ENCODE assay signal across 30 cellular contexts in genomic region chr3:195873281-195873887, GRCh38. TPM values are rescaled to one million over a fixed set of nuclear protein-coding genes. Genes with fewer than 3 reads are reported as not detected.
DNase-seq lines count a peak whose midpoint lies in the region; ATAC-seq and TF ChIP-seq lines count a peak whose summit lies in the region.
"Had no signal": no experiment of that assay in that cellular context is flagged by ENCODE, and none has a peak within 500 bp of the region (broad histone marks: within the 10 kb centered on the region; RNA-seq: fewer than 3 reads in every experiment).

No MANE protein-coding gene starts in this region.

- H3K9me3 Mint-ChIP-seq in natural killer cell treated with Interleukin-12 subunit alpha and Interleukin-12 subunit beta and Interleukin-15 and Interleukin-18, amount 100 ng/mL, for 72 hours = no peaks in the 10 kb centered on the region
- no peaks in the 10 kb centered on the region for H3K9me3 Mint-ChIP-seq in natural killer cell
- H3K9me3 Mint-ChIP-seq in activated naive CD4-positive, alpha-beta T cell treated with anti-CD3 and anti-CD28 coated beads for 36 hours = no peaks in the 10 kb centered on the region
- H3K9me3 Mint-ChIP-seq: activated B cell treated with CpG ODN at 0.5 μM for 24 hours; activated naive CD8-positive, alpha-beta T cell treated with anti-CD3 and anti-CD28 coated beads for 36 hours; central memory CD8-positive, alpha-beta T cell; immature natural killer cell; neural progenitor cell; stimulated activated naive B cell treated with anti-CD40 and anti-IgM and Interleukin-4, amounts not matched to agents 10 μg/mL and 1 μg/mL and 100 μg/mL, for 72 hours had no signal

- no peak overlapping the region for H3K4me3 Mint-ChIP-seq in natural killer cell treated with Interleukin-12 subunit alpha and Interleukin-12 subunit beta and Interleukin-15 and Interleukin-18, amount 100 ng/mL, for 72 hours
- no peak overlapping the region for H3K4me3 Mint-ChIP-seq in natural killer cell
- H3K4me3 Mint-ChIP-seq in activated naive CD4-positive, alpha-beta T cell treated with anti-CD3 and anti-CD28 coated beads for 36 hours = no peak overlapping the region
- H3K4me3 Mint-ChIP-seq: activated B cell treated with CpG ODN at 0.5 μM for 24 hours; activated naive CD8-positive, alpha-beta T cell treated with anti-CD3 and anti-CD28 coated beads for 36 hours; central memory CD8-positive, alpha-beta T cell; immature natural killer cell; neural progenitor cell; stimulated activated naive B cell treated with anti-CD40 and anti-IgM and Interleukin-4, amounts not matched to agents 10 μg/mL and 1 μg/mL and 100 μg/mL, for 72 hours had no signal

- H3K27me3 ChIP-seq in dorsolateral prefrontal cortex (no peaks in the 10 kb centered on the region), upper lobe of right lung (no peaks in the 10 kb centered on the region)
- H3K27me3 ChIP-seq: ascending aorta, BE2C, neural progenitor cell, SJSA1 had no signal

- no peak overlapping the region for H3K27ac Mint-ChIP-seq in natural killer cell treated with Interleukin-12 subunit alpha and Interleukin-12 subunit beta and Interleukin-15 and Interleukin-18, amount 100 ng/mL, for 72 hours
- H3K27ac Mint-ChIP-seq in natural killer cell = no peak overlapping the region
- no peak overlapping the region for H3K27ac Mint-ChIP-seq in activated naive CD4-positive, alpha-beta T cell treated with anti-CD3 and anti-CD28 coated beads for 36 hours
- H3K27ac Mint-ChIP-seq: activated B cell treated with CpG ODN at 0.5 μM for 24 hours; activated naive CD8-positive, alpha-beta T cell treated with anti-CD3 and anti-CD28 coated beads for 36 hours; immature natural killer cell; neural progenitor cell; stimulated activated naive B cell treated with anti-CD40 and anti-IgM and Interleukin-4, amounts not matched to agents 10 μg/mL and 1 μg/mL and 100 μg/mL, for 72 hours had no signal

- H3K9me3 ChIP-seq in upper lobe of right lung = no peaks in the 10 kb centered on the region
- H3K9me3 ChIP-seq: ascending aorta, BE2C, SJSA1 had no signal

- H3K36me3 ChIP-seq in upper lobe of right lung = peaks cover 15% of the 10 kb centered on the region
- H3K36me3 ChIP-seq: neural progenitor cell, SJSA1 had no signal

- no peaks in the 10 kb centered on the region for H3K36me3 Mint-ChIP-seq in natural killer cell treated with Interleukin-12 subunit alpha and Interleukin-12 subunit beta and Interleukin-15 and Interleukin-18, amount 100 ng/mL, for 72 hours
- no peaks in the 10 kb centered on the region for H3K36me3 Mint-ChIP-seq in natural killer cell
- H3K36me3 Mint-ChIP-seq in activated naive CD4-positive, alpha-beta T cell treated with anti-CD3 and anti-CD28 coated beads for 36 hours (ENCODE audit: low read depth) = no peaks in the 10 kb centered on the region
- H3K36me3 Mint-ChIP-seq: activated naive CD8-positive, alpha-beta T cell treated with anti-CD3 and anti-CD28 coated beads for 36 hours had no signal

- peak; percentile 54 for DNase-seq in natural killer cell treated with Interleukin-12 subunit alpha and Interleukin-12 subunit beta and Interleukin-15 and Interleukin-18, amount 100 ng/mL, for 72 hours (ENCODE audit: low spot score)
- DNase-seq in natural killer cell = no peak
- DNase-seq in dorsolateral prefrontal cortex = no peak
- peak; percentile 22 for DNase-seq in myocyte (ENCODE audit: low read depth)
- DNase-seq in upper lobe of right lung = peak; percentile 77
- DNase-seq in NCI-H2171 (lab: John Stamatoyannopoulos, UW) = no peak
- no peak for DNase-seq in activated CD8-positive, alpha-beta memory T cell treated with anti-CD3 and anti-CD28 coated beads, Interleukin-2, amount 50 U/mL, for 48 hours
- no peak for DNase-seq in activated naive CD4-positive, alpha-beta T cell treated with anti-CD3 and anti-CD28 coated beads for 36 hours
- DNase-seq: ACHN; activated B cell treated with CpG ODN at 0.5 μM for 24 hours; activated CD4-positive, alpha-beta T cell treated with anti-CD3 and anti-CD28 coated beads, Interleukin-2, amount 50 U/mL, for 4 hours; activated CD8-positive, alpha-beta memory T cell treated with anti-CD3 and anti-CD28 coated beads, Interleukin-2, amount 50 U/mL, for 4 hours; activated naive CD8-positive, alpha-beta T cell treated with anti-CD3 and anti-CD28 coated beads for 36 hours; BE2C; dermis blood vessel endothelial cell; hippocampal formation; immature natural killer cell; NCI-H1092 treated with DMSO at 0.1 percent for 48 hours; NCI-H187; NCI-H526; NK-92 treated with Interleukin-12 subunit alpha and Interleukin-12 subunit beta, amount 100 ng/mL, for 24 hours; stimulated activated CD4-positive, alpha-beta T cell treated with anti-CD3 and anti-CD28 coated beads, Interleukin-4, amount 100 ng/mL, for 24 hours; stimulated activated naive B cell treated with anti-CD40 and anti-IgM and Interleukin-4, amounts not matched to agents 10 μg/mL and 1 μg/mL and 100 μg/mL, for 72 hours; T-helper 1 cell had no signal

- TF ChIP-seq CTCF in natural killer cell (IDR thresholded peaks at IDR 0.05) (no peak), dorsolateral prefrontal cortex (IDR thresholded peaks at IDR 0.05 in 54 of 56, conservative IDR thresholded peaks at IDR 0.05 in 2 of 56; ENCODE audit: low read depth in 1 of 56, partially characterized antibody in 56 of 56) (no peak), upper lobe of right lung (IDR thresholded peaks at IDR 0.05) (no peak)

- peaks cover 0 to 3% of the 10 kb centered on the region in 2 donors for H3K4me1 Mint-ChIP-seq in natural killer cell treated with Interleukin-12 subunit alpha and Interleukin-12 subunit beta and Interleukin-15 and Interleukin-18, amount 100 ng/mL, for 72 hours (ENCODE audit: low read depth in 2 of 2)
- H3K4me1 Mint-ChIP-seq in natural killer cell = peaks cover 0 to 12% of the 10 kb centered on the region in 2 donors
- H3K4me1 Mint-ChIP-seq in activated naive CD4-positive, alpha-beta T cell treated with anti-CD3 and anti-CD28 coated beads for 36 hours (ENCODE audit: low read depth) = no peaks in the 10 kb centered on the region
- H3K4me1 Mint-ChIP-seq: activated naive CD8-positive, alpha-beta T cell treated with anti-CD3 and anti-CD28 coated beads for 36 hours had no signal

- peaks cover 5% of the 10 kb centered on the region for H3K4me1 ChIP-seq in upper lobe of right lung
- H3K4me1 ChIP-seq: ascending aorta, neural progenitor cell, parathyroid adenoma, SJSA1 had no signal

- H3K27ac ChIP-seq in dorsolateral prefrontal cortex = peak overlapping the region in 55 of 59 donors; percentile 10 to 87 (median 58)
- peak overlapping the region; percentile 63 for H3K27ac ChIP-seq in upper lobe of right lung
- H3K27ac ChIP-seq: ascending aorta, neural progenitor cell, parathyroid adenoma, SJSA1 had no signal

- H3K27me3 Mint-ChIP-seq in natural killer cell treated with Interleukin-12 subunit alpha and Interleukin-12 subunit beta and Interleukin-15 and Interleukin-18, amount 100 ng/mL, for 72 hours = no peaks in the 10 kb centered on the region
- H3K27me3 Mint-ChIP-seq in natural killer cell (ENCODE audit: low read depth in 2 of 2) = no peaks in the 10 kb centered on the region
- no peaks in the 10 kb centered on the region for H3K27me3 Mint-ChIP-seq in activated naive CD4-positive, alpha-beta T cell treated with anti-CD3 and anti-CD28 coated beads for 36 hours (ENCODE audit: low read depth)
- H3K27me3 Mint-ChIP-seq: activated B cell treated with CpG ODN at 0.5 μM for 24 hours; activated naive CD8-positive, alpha-beta T cell treated with anti-CD3 and anti-CD28 coated beads for 36 hours; central memory CD8-positive, alpha-beta T cell; stimulated activated naive B cell treated with anti-CD40 and anti-IgM and Interleukin-4, amounts not matched to agents 10 μg/mL and 1 μg/mL and 100 μg/mL, for 72 hours had no signal

- intact Hi-C loops in natural killer cell (cut with micrococcal nuclease) (no loop called here), dorsolateral prefrontal cortex (cut with DNase I) (no loop called here), upper lobe of right lung (cut with DNase I) (no loop called here)
- intact Hi-C loops in activated naive CD4-positive, alpha-beta T cell treated with anti-CD3 and anti-CD28 coated beads for 36 hours (cut with micrococcal nuclease) = no loop called here

- H3K4me3 ChIP-seq in dorsolateral prefrontal cortex = peak overlapping the region in 4 of 59 donors; percentile 3 to 22 (median 14)
- H3K4me3 ChIP-seq in upper lobe of right lung = peak overlapping the region; percentile 19
- H3K4me3 ChIP-seq: ascending aorta, neural progenitor cell, SJSA1 had no signal

- no peak for ATAC-seq in natural killer cell treated with Interleukin-12 subunit alpha and Interleukin-12 subunit beta and Interleukin-15 and Interleukin-18, amount 100 ng/mL, for 72 hours
- ATAC-seq in natural killer cell (no peak), upper lobe of right lung (peak; percentile 59)
- ATAC-seq: sciatic nerve; stimulated activated naive B cell treated with anti-CD40 and anti-IgM and Interleukin-4, amounts not matched to agents 10 μg/mL and 1 μg/mL and 100 μg/mL, for 72 hours had no signal

- CTCF ChIA-PET in activated naive CD4-positive, alpha-beta T cell treated with anti-CD3 and anti-CD28 coated beads for 36 hours (lab: Charles Lee) = no interaction called here

RNA-seq across cellular contexts. Expression of gene TNK2, which starts 35.0 kb away (rescaled TPM):
- total RNA-seq in natural killer cell treated with Interleukin-12 subunit alpha and Interleukin-12 subunit beta and Interleukin-15 and Interleukin-18, amount 100 ng/mL, for 72 hours = 100 to 1,000 TPM in 1 of 2 donors, 10 to 100 TPM in 1; 63.5 to 116 TPM
- total RNA-seq in natural killer cell (100 to 1,000 TPM; 169 to 207 (median 171) TPM), dorsolateral prefrontal cortex (100 to 1,000 TPM; 167 to 402 (median 279) TPM), myocyte (50.2 and 53.5 TPM in 2 replicates), upper lobe of right lung (58.8 TPM)
- 152 TPM for polyA plus RNA-seq in myocyte (2012)
- total RNA-seq in activated naive CD4-positive, alpha-beta T cell treated with anti-CD3 and anti-CD28 coated beads for 36 hours = 10 to 100 TPM; 40.0 to 46.6 TPM

Comparison
In these comparisons a context has a peak if more than half of its experiments do, and no peak if none do; other contexts are left out.
1. DNase-seq: peak in natural killer cell treated with Interleukin-12 subunit alpha and Interleukin-12 subunit beta and Interleukin-15 and Interleukin-18, amount 100 ng/mL, for 72 hours (single experiment), myocyte (single experiment) and upper lobe of right lung (single experiment); none in natural killer cell (single experiment), dorsolateral prefrontal cortex (0 of 10), NCI-H2171 (single experiment), activated CD8-positive, alpha-beta memory T cell treated with anti-CD3 and anti-CD28 coated beads, Interleukin-2, amount 50 U/mL, for 48 hours (single experiment) and activated naive CD4-positive, alpha-beta T cell treated with anti-CD3 and anti-CD28 coated beads for 36 hours (single experiment).